10 cellular contexts compared by ENCODE assay signal in the genomic region with DNA sequence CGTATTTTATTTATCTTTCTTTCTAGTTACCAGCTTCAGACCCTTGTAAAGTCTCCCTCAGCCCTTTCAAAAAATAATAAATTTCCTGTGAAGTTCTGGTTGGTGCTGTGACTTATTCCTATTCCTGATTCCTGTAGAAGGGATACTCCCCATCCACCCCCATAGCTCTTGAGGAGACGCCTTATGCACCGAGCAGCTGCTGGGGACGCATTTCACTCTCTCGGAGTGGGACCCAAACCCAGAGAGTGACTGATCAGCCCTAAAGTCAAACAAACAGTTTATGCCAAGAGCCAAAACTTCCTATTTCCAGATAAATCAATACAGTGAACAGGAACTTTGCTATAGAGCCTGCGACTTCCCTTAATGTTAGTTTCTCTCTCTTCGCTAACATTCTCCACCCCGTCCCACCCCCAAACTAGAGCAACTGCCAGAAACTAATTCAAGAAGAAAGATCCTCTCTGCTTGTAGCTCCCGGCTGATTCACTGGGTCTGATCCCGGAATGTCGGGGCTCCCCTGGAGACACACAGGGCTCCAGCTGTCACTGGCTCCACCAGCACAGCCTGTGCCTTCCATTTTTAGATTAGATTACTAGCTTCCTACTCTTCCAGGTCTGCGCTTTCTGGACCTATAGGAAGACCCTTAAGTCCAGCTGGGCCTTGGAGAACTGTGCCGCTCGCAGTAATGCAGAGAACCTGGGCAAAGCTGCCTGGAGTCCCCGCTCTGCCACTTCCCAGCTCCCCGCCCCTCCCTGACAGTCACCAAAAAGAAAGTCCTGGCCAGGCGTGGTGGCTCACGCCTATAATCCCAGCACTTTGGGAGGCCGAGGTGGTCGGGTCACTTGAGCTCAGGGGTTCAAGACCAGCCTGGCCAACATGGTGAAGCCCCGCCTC. TPM values are rescaled to one million over a fixed set of nuclear protein-coding genes. Genes with fewer than 3 reads are reported as not detected.
A peak's percentile ranks its signal among the peaks of the same experiment; 100 is the strongest.
DNase-seq lines count a peak whose midpoint lies in the region; ATAC-seq and TF ChIP-seq lines count a peak whose summit lies in the region.
"Had no signal": no experiment of that assay in that cellular context is flagged by ENCODE, and none has a peak within 500 bp of the region (broad histone marks: within the 10 kb centered on the region; RNA-seq: fewer than 3 reads in every experiment).

No MANE protein-coding gene starts in this region.

- TF ChIP-seq EP300 in stomach (IDR thresholded peaks at IDR 0.05) = no peak

- peaks cover 16% of the 10 kb centered on the region for H3K36me3 Mint-ChIP-seq in HFFc6 (ENCODE audit: low read depth)

- H3K9me3 ChIP-seq in lung (ENCODE audit: control insufficient read depth in 2 of 2, insufficient read depth in 1 of 2, low read length in 1 of 2) (no peaks in the 10 kb centered on the region), stomach (no peaks in the 10 kb centered on the region)

- intact Hi-C loops in stomach (cut with DNase I; ENCODE audit: low total_unique reads) = no loop called here

- WGBS in lung, 2 donors = 76 to 81% methylated on average over 21 of the region's 21 CpGs
- WGBS in stomach, 5 donors = 65 to 74% (median 68%) methylated on average over 21 of the region's 21 CpGs

- TF ChIP-seq CTCF in lung (IDR thresholded peaks at IDR 0.05; ENCODE audit: control extremely low read depth, extremely low read depth) (no peak), stomach (IDR thresholded peaks at IDR 0.05) (no peak), HFFc6 (IDR thresholded peaks at IDR 0.05) (no peak)

- DNase-seq in MV-4-11 (lab: John Stamatoyannopoulos, UW) (peak; percentile 63), lung (ENCODE audit: low spot score) (no peak), stomach (peak; percentile 27), NCI-H2081 (lab: John Stamatoyannopoulos, UW) (no peak), NCI-H187 (lab: John Stamatoyannopoulos, UW) (no peak), HFFc6 (no peak)
- DNase-seq: activated CD4-positive, alpha-beta T cell treated with anti-CD3 and anti-CD28 coated beads for 48 hours; effector CD8-positive, alpha-beta T cell had no signal

- no peak for TF ChIP-seq POLR2A in stomach (IDR thresholded peaks at IDR 0.05)

- H3K27ac ChIP-seq in cingulate gyrus (ENCODE audit: low read depth, low read length) = peak overlapping the region; percentile 60
- H3K27ac ChIP-seq in lung (ENCODE audit: low read depth in 1 of 2, low read length in 1 of 2) = peak overlapping the region; percentile 29 to 67
- peak overlapping the region; percentile 33 to 79 (median 74) for H3K27ac ChIP-seq in stomach

- ATAC-seq in lung (ENCODE audit: insufficient read depth, low FRiP score) (no peak), HG03159 (IDR thresholded peaks at IDR 0.05; ENCODE audit: unreplicated experiment) (no peak)

- H3K27me3 Mint-ChIP-seq in HFFc6 (ENCODE audit: insufficient read depth) = peaks cover 16% of the 10 kb centered on the region

- no peaks in the 10 kb centered on the region for H3K9me3 Mint-ChIP-seq in HFFc6

- H3K4me1 Mint-ChIP-seq in HFFc6 (ENCODE audit: low read depth) = no peaks in the 10 kb centered on the region

- no peak overlapping the region for H3K4me3 Mint-ChIP-seq in HFFc6

- no peak overlapping the region for H3K27ac Mint-ChIP-seq in HFFc6

- no peaks in the 10 kb centered on the region for H3K27me3 ChIP-seq in lung (ENCODE audit: control insufficient read depth, insufficient read depth)
- no peaks in the 10 kb centered on the region for H3K27me3 ChIP-seq in stomach

- no peak overlapping the region for H3K4me3 ChIP-seq in lung
- peak overlapping the region; percentile 5 to 29 (median 8) for H3K4me3 ChIP-seq in stomach

- H3K4me1 ChIP-seq in lung (ENCODE audit: control insufficient read depth in 2 of 2, insufficient read depth in 2 of 2, low read length in 2 of 2) = peaks cover 0 to 13% of the 10 kb centered on the region in 2 donors
- H3K4me1 ChIP-seq in stomach = peaks cover 15 to 54% (median 35%) of the 10 kb centered on the region in 4 donors

- H3K36me3 ChIP-seq in lung (ENCODE audit: control insufficient read depth in 2 of 2, insufficient read depth in 2 of 2, low read length in 2 of 2) (peaks cover 34 to 35% of the 10 kb centered on the region in 2 donors), stomach (peaks cover 39 to 52% (median 50%) of the 10 kb centered on the region in 4 donors)

RNA-seq across cellular contexts. Expression of a gene that starts 45.2 kb away (rescaled TPM):
- total RNA-seq in lung = 1 to 10 TPM; 8.1 to 9.2 TPM
- 1 to 10 TPM; 3.0 to 6.1 TPM for polyA plus RNA-seq in lung
- total RNA-seq in stomach = 10 to 100 TPM in 1 of 5 donors, 1 to 10 TPM in 4; 1.2 to 36.2 (median 6.4) TPM
- polyA plus RNA-seq in stomach = 1 to 10 TPM; 4.3 to 6.4 (median 5.2) TPM
- total RNA-seq in HFFc6 (2021; fragmentation: NEBNext Ultra II Directional; extraction: Animal tissue kit (Norgen Biotek cat#: 25700)) = 1 to 10 TPM; 2.2 to 3.2 (median 2.5) TPM

Comparison
In these comparisons a context has a peak if more than half of its experiments do, and no peak if none do; other contexts are left out.
1. DNase-seq: peak in MV-4-11 (single experiment) and stomach (single experiment); none in lung (single experiment), NCI-H2081 (0 of 2), NCI-H187 (0 of 2) and HFFc6 (single experiment).
2. Peak in every context shown above with its lines, with median percentiles within 50 percentile points of each other: H3K27ac ChIP-seq.